ENCODE assay signal across 1 cellular context in genomic region chrX:130060122-130061069, GRCh38.
A peak's percentile ranks its signal among the peaks of the same experiment; 100 is the strongest.
TF ChIP-seq lines count a peak whose summit lies in the region.

No MANE protein-coding gene starts in this region.

TF ChIP-seq in HepG2, 621 proteins besides CTCF, POLR2A, EP300 and RAD21 (continued from another document and continues in another):
- TF ChIP-seq NFIB (CRISPR knock-in tag; IDR thresholded peaks at IDR 0.05; ENCODE audit: borderline replicate concordance) (no peak), ZNF513 (CRISPR knock-in tag; conservative IDR thresholded peaks at IDR 0.05) (no peak), ZZZ3 (CRISPR knock-in tag; IDR thresholded peaks at IDR 0.05; ENCODE audit: borderline replicate concordance) (0 out of 2 replicates have a peak, but pooled peaks have one; percentile 44), CSRNP2 (CRISPR knock-in tag; conservative IDR thresholded peaks at IDR 0.05; ENCODE audit: low read depth) (no peak; the same call in 1 of the 2 replicates), FOXM1 (CRISPR knock-in tag; IDR thresholded peaks at IDR 0.05) (no peak), MIER3 (CRISPR knock-in tag; IDR thresholded peaks at IDR 0.05; ENCODE audit: borderline replicate concordance) (no peak), CAMTA2 (CRISPR knock-in tag; IDR thresholded peaks at IDR 0.05; ENCODE audit: borderline replicate concordance) (0 out of 2 replicates have a peak, but pooled peaks have one; percentile 59), ZNF660 (CRISPR knock-in tag; IDR thresholded peaks at IDR 0.05; ENCODE audit: borderline replicate concordance, low read depth) (no peak), ETV6 (CRISPR knock-in tag; conservative IDR thresholded peaks at IDR 0.05) (no peak), ZNF512B (CRISPR knock-in tag; IDR thresholded peaks at IDR 0.05; ENCODE audit: borderline replicate concordance) (no peak), FOXO4 (CRISPR knock-in tag; conservative IDR thresholded peaks at IDR 0.05) (0 out of 2 replicates have a peak, but pooled peaks have one; percentile 44), EZH2 (conservative IDR thresholded peaks at IDR 0.05; ENCODE audit: low read depth, low read length) (no peak), RNF219 (CRISPR knock-in tag; IDR thresholded peaks at IDR 0.05) (no peak), JUNB (CRISPR knock-in tag; IDR thresholded peaks at IDR 0.05; ENCODE audit: borderline replicate concordance) (no peak), HDAC1 (CRISPR knock-in tag; IDR thresholded peaks at IDR 0.05) (0 out of 2 replicates have a peak, but pooled peaks have one; percentile 35), STAT5B (CRISPR knock-in tag; IDR thresholded peaks at IDR 0.05) (no peak), TFDP1 (CRISPR knock-in tag; IDR thresholded peaks at IDR 0.05; ENCODE audit: borderline replicate concordance) (peak; percentile 90; the same call in 1 of the 2 replicates), SMC3 (IDR thresholded peaks at IDR 0.05; ENCODE audit: low read length) (no peak), ARID3A (IDR thresholded peaks at IDR 0.05; ENCODE audit: low read depth, low read length) (no peak), FIP1L1 (IDR thresholded peaks at IDR 0.05; ENCODE audit: borderline replicate concordance, insufficient read depth, low read depth, low read length) (no peak), SIN3A (IDR thresholded peaks at IDR 0.05; ENCODE audit: borderline replicate concordance, low read depth, low read length) (no peak), SOX6 (IDR thresholded peaks at IDR 0.05) (no peak), SOX6 (CRISPR knock-in tag; IDR thresholded peaks at IDR 0.05) (0 out of 2 replicates have a peak, but pooled peaks have one; percentile 28), PRMT3 (CRISPR knock-in tag; IDR thresholded peaks at IDR 0.05; ENCODE audit: borderline replicate concordance, low read depth) (no peak), SRY (CRISPR knock-in tag; IDR thresholded peaks at IDR 0.05) (no peak), TMF1 (CRISPR knock-in tag; IDR thresholded peaks at IDR 0.05; ENCODE audit: low read depth) (no peak), ZNF574 (CRISPR knock-in tag; IDR thresholded peaks at IDR 0.05) (peak; percentile 25; the same call in 1 of the 2 replicates), KDM3A (CRISPR knock-in tag; IDR thresholded peaks at IDR 0.05; ENCODE audit: low read depth) (peak; percentile 35; the same call in 1 of the 2 replicates), HMGXB4 (CRISPR knock-in tag; IDR thresholded peaks at IDR 0.05; ENCODE audit: borderline replicate concordance in 1 of 2, low read depth in 1 of 2) (peak; percentile 66 to 76; a peak in 2 of 4 replicates), ZMYM3 (CRISPR knock-in tag; IDR thresholded peaks at IDR 0.05) (no peak), ZNF788 (CRISPR knock-in tag; IDR thresholded peaks at IDR 0.05; ENCODE audit: borderline replicate concordance) (peak; percentile 46; the same call in 1 of the 2 replicates), ZFX (CRISPR knock-in tag; IDR thresholded peaks at IDR 0.05; ENCODE audit: low read depth) (peak; percentile 72; the same call in 1 of the 2 replicates), ARNTL (CRISPR knock-in tag; IDR thresholded peaks at IDR 0.05) (0 out of 2 replicates have a peak, but pooled peaks have one; percentile 34), ZNF616 (CRISPR knock-in tag; IDR thresholded peaks at IDR 0.05; ENCODE audit: low read depth) (no peak), ZNF292 (CRISPR knock-in tag; IDR thresholded peaks at IDR 0.05; ENCODE audit: borderline replicate concordance, low read depth) (no peak), ATF5 (CRISPR knock-in tag; IDR thresholded peaks at IDR 0.05; ENCODE audit: low read depth) (no peak), SALL2 (CRISPR knock-in tag; IDR thresholded peaks at IDR 0.05) (no peak), SNAPC2 (CRISPR knock-in tag; IDR thresholded peaks at IDR 0.05) (no peak)
